8 cellular contexts compared by ENCODE assay signal in the genomic region with DNA sequence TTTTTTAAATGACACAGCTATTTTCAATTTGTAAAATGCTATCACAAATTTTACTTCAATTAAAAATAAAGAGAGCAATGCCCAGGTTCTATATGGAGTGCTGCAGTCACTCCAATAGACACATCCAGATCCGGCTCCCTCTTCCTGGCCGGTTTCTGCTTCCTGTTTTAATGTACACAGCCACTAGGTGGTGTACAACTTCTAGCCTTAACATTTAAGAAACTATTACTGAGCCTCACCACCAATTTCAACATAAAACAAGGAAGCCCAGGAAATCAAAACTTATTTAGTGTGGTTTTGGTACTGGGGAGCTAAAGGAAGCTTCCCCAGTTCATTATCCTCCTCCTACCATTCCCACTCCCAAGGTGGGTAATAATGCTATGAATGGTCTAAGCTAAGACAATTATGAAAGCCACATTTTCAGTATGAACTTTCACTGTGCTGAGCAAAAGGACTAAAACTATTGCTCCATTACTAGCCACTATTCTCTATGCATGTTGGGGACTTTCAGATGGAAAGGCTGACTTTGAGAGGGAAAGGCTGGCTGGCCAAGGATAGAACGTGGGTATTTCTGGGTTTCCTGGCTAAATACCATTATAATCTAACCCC. TPM values are rescaled to one million over a fixed set of nuclear protein-coding genes. Genes with fewer than 3 reads are reported as not detected.
DNase-seq lines count a peak whose midpoint lies in the region; ATAC-seq, FAIRE-seq and TF ChIP-seq lines count a peak whose summit lies in the region.

No MANE protein-coding gene starts in this region.

- no peak overlapping the region for H3K23ac ChIP-seq in trophoblast cell (ENCODE audit: low read length)

- no peak overlapping the region for H3K27ac Mint-ChIP-seq in activated naive CD8-positive, alpha-beta T cell treated with anti-CD3 and anti-CD28 coated beads, Interleukin-2, amount 10 ng/mL, durations not matched to agents 7 days and 5 days
- H3K27ac Mint-ChIP-seq in glutamatergic neuron (ENCODE audit: unreplicated experiment): no peak overlapping the region

- intact Hi-C loops in Panc1 (cut with micrococcal nuclease; ENCODE audit: unreplicated experiment): loop anchor here (1.0 to 5.0 kb wide), 2 partner anchors 88 to 205 kb away; no protein-coding TSS in a partner anchor

- H3K4me3 ChIP-seq in Panc1 (ENCODE audit: low read depth in 2 of 2, low read length in 2 of 2): no peak overlapping the region
- H3K4me3 ChIP-seq in trophoblast cell (ENCODE audit: low read depth, low read length): no peak overlapping the region

- ATAC-seq in Panc1: peak; percentile 96
- peak; percentile 78 for ATAC-seq in activated naive CD8-positive, alpha-beta T cell treated with anti-CD3 and anti-CD28 coated beads, Interleukin-2, amount 10 ng/mL, durations not matched to agents 7 days and 5 days (ENCODE audit: low read depth)
- no peak for ATAC-seq in GM19397 (IDR thresholded peaks at IDR 0.05; ENCODE audit: unreplicated experiment)
- no peak for ATAC-seq in GM18868 (IDR thresholded peaks at IDR 0.05; ENCODE audit: unreplicated experiment)

- peaks cover 7% of the 10 kb centered on the region for H3K36me3 ChIP-seq in Panc1 (ENCODE audit: control insufficient read depth, insufficient read depth, low read length)
- peaks cover 43 to 44% of the 10 kb centered on the region in 2 experiments for H3K36me3 ChIP-seq in trophoblast cell (ENCODE audit: control insufficient read depth in 1 of 2, insufficient read depth in 2 of 2, low read length in 2 of 2)

- no peak overlapping the region for H4K91ac ChIP-seq in trophoblast cell (ENCODE audit: low read depth, low read length)

- H3K4me1 ChIP-seq in Panc1 (ENCODE audit: control insufficient read depth, insufficient read depth, low read length) (no peaks in the 10 kb centered on the region), trophoblast cell (ENCODE audit: control insufficient read depth in 1 of 2, insufficient read depth in 2 of 2, low read length in 2 of 2) (no peaks in the 10 kb centered on the region)

- POLR2A ChIA-PET in Panc1 (lab: Charles Lee): no interaction called here
- POLR2A ChIA-PET in activated naive CD8-positive, alpha-beta T cell treated with anti-CD3 and anti-CD28 coated beads, Interleukin-2, amount 10 ng/mL, durations not matched to agents 7 days and 5 days (lab: Charles Lee): interaction anchor here (0.6 to 1.1 kb wide), 4 partner anchors 73 to 78 kb away, joined by 3 to 7 read pairs (median 4); a partner anchor contains a TSS

- H3K4me3 Mint-ChIP-seq in activated naive CD8-positive, alpha-beta T cell treated with anti-CD3 and anti-CD28 coated beads, Interleukin-2, amount 10 ng/mL, durations not matched to agents 7 days and 5 days: no peak overlapping the region
- H3K4me3 Mint-ChIP-seq in glutamatergic neuron (ENCODE audit: unreplicated experiment): no peak overlapping the region

- peaks cover 28% of the 10 kb centered on the region for H3K36me3 Mint-ChIP-seq in activated naive CD8-positive, alpha-beta T cell treated with anti-CD3 and anti-CD28 coated beads, Interleukin-2, amount 10 ng/mL, durations not matched to agents 7 days and 5 days
- peaks cover 16% of the 10 kb centered on the region for H3K36me3 Mint-ChIP-seq in glutamatergic neuron (ENCODE audit: unreplicated experiment)

- no peaks in the 10 kb centered on the region for H3K79me2 ChIP-seq in trophoblast cell (ENCODE audit: control insufficient read depth, insufficient read depth, low read length, poor library complexity)

- FAIRE-seq in G401.6 (lab: Jason Lieb, UNC): peak; percentile 76

- H3K27me3 ChIP-seq in Panc1 (ENCODE audit: control insufficient read depth, insufficient read depth, low read length): no peaks in the 10 kb centered on the region
- no peaks in the 10 kb centered on the region for H3K27me3 ChIP-seq in trophoblast cell (ENCODE audit: insufficient read depth, low read length)

- H3K27ac ChIP-seq in Panc1 (ENCODE audit: low read length) (no peak overlapping the region), trophoblast cell (ENCODE audit: low read depth, low read length) (no peak overlapping the region)

- H3K9ac ChIP-seq in trophoblast cell (ENCODE audit: low read length): no peak overlapping the region

- CTCF ChIA-PET in Panc1 (lab: Charles Lee): interaction anchor here (0.5 to 1.5 kb wide), 3 partner anchors 12 to 225 kb away, joined by 4 to 5 read pairs (median 5); no protein-coding TSS in a partner anchor

- peaks cover 17% of the 10 kb centered on the region for H3K4me1 Mint-ChIP-seq in activated naive CD8-positive, alpha-beta T cell treated with anti-CD3 and anti-CD28 coated beads, Interleukin-2, amount 10 ng/mL, durations not matched to agents 7 days and 5 days
- H3K4me1 Mint-ChIP-seq in glutamatergic neuron (ENCODE audit: low read depth, unreplicated experiment): peaks cover 6% of the 10 kb centered on the region

- no peak overlapping the region for H3K18ac ChIP-seq in trophoblast cell (ENCODE audit: low read length)

- no peak overlapping the region for H2BK12ac ChIP-seq in trophoblast cell (ENCODE audit: low read length)

- H2BK120ac ChIP-seq in trophoblast cell (ENCODE audit: insufficient read depth, low read length, poor library complexity): no peak overlapping the region

- BruUV-seq in Panc1 (replicated peaks; lab: Mats Ljungman, UMichigan): no TSS peak

- H3K4ac ChIP-seq in trophoblast cell (ENCODE audit: low read depth, low read length): no peak overlapping the region

- TF ChIP-seq CTCF in LNCAP (IDR thresholded peaks at IDR 0.05) (peak; percentile 82), Panc1 (IDR thresholded peaks at IDR 0.05) (peak; percentile 84), glutamatergic neuron (IDR thresholded peaks at IDR 0.05; ENCODE audit: partially characterized antibody, unreplicated experiment) (peak; percentile 79)

- no peaks in the 10 kb centered on the region for H3K9me3 Mint-ChIP-seq in activated naive CD8-positive, alpha-beta T cell treated with anti-CD3 and anti-CD28 coated beads, Interleukin-2, amount 10 ng/mL, durations not matched to agents 7 days and 5 days
- peaks cover 4% of the 10 kb centered on the region for H3K9me3 Mint-ChIP-seq in glutamatergic neuron (ENCODE audit: unreplicated experiment)

- H3K9me3 ChIP-seq in Panc1 (ENCODE audit: control insufficient read depth, insufficient read depth, low read depth, low read length) (no peaks in the 10 kb centered on the region), trophoblast cell (ENCODE audit: insufficient read depth, low read depth, low read length) (peaks cover 5% of the 10 kb centered on the region)

- no CpG with 5 or more reads among the region's 3 CpGs for WGBS in trophoblast cell (ENCODE audit: extremely low coverage, insufficient coverage, insufficient read length)

- no peaks in the 10 kb centered on the region for H3K27me3 Mint-ChIP-seq in activated naive CD8-positive, alpha-beta T cell treated with anti-CD3 and anti-CD28 coated beads, Interleukin-2, amount 10 ng/mL, durations not matched to agents 7 days and 5 days
- H3K27me3 Mint-ChIP-seq in glutamatergic neuron (ENCODE audit: unreplicated experiment): peaks cover 1% of the 10 kb centered on the region

- no peak overlapping the region for H2AK5ac ChIP-seq in trophoblast cell (ENCODE audit: low read length)

- no peaks in the 10 kb centered on the region for H3K79me1 ChIP-seq in trophoblast cell (ENCODE audit: low read length)

- no peak overlapping the region for H2AFZ ChIP-seq in trophoblast cell (ENCODE audit: insufficient read depth, low read length, poor library complexity)

- no peak overlapping the region for H3K4me2 ChIP-seq in trophoblast cell (ENCODE audit: low read length)

- DNase-seq in Panc1 (ENCODE audit: low read depth, low spot score) (peak; percentile 51), glutamatergic neuron (peak; percentile 38), trophoblast cell (peak; percentile 55 to 88)
- DNase-seq in activated naive CD8-positive, alpha-beta T cell treated with anti-CD3 and anti-CD28 coated beads, Interleukin-2, amount 10 ng/mL, durations not matched to agents 7 days and 5 days: no peak

- no peak overlapping the region for H4K12ac ChIP-seq in trophoblast cell (ENCODE audit: low read depth, low read length)

- no peak overlapping the region for H4K8ac ChIP-seq in trophoblast cell (ENCODE audit: low read depth, low read length)

- in situ Hi-C loops in Panc1 (cut with HindIII; ENCODE audit: low pct_unique_long_range_greater_than_20kb, low sequenced_read_pairs): no loop called here

- H3K14ac ChIP-seq in trophoblast cell (ENCODE audit: low read length): no peak overlapping the region

- H2BK5ac ChIP-seq in trophoblast cell (ENCODE audit: low read depth, low read length, poor library complexity): no peak overlapping the region

RNA-seq across cellular contexts. Expression of gene MTMR11, which starts 25.5 kb away (rescaled TPM):
- total RNA-seq in Panc1 (2021; ENCODE audit: unreplicated experiment) (12.0 TPM), glutamatergic neuron (ENCODE audit: unreplicated experiment) (2.6 TPM)
- 9.4 TPM for polyA plus RNA-seq in Panc1 (2012; ENCODE audit: insufficient read length)
- total RNA-seq in activated naive CD8-positive, alpha-beta T cell treated with anti-CD3 and anti-CD28 coated beads, Interleukin-2, amount 10 ng/mL, durations not matched to agents 7 days and 5 days: 1 to 10 TPM; 1.6 to 1.8 TPM
- polyA plus RNA-seq in trophoblast cell (2013): 17.1 and 18.3 TPM in 2 replicates

RNA-seq across cellular contexts. Expression of gene SF3B4, which starts 34.5 kb away (rescaled TPM):
- total RNA-seq in Panc1 (2021; ENCODE audit: unreplicated experiment) (120 TPM), glutamatergic neuron (ENCODE audit: unreplicated experiment) (47.3 TPM)
- 98.8 TPM for polyA plus RNA-seq in Panc1 (2012; ENCODE audit: insufficient read length)
- total RNA-seq in activated naive CD8-positive, alpha-beta T cell treated with anti-CD3 and anti-CD28 coated beads, Interleukin-2, amount 10 ng/mL, durations not matched to agents 7 days and 5 days: 10 to 100 TPM; 72.1 to 74.8 TPM
- 101 and 103 TPM in 2 replicates for polyA plus RNA-seq in trophoblast cell (2013)

RNA-seq across cellular contexts. Expression of gene SV2A, which starts 44.5 kb away (rescaled TPM):
- 2.9 TPM for total RNA-seq in Panc1 (2021; ENCODE audit: unreplicated experiment)
- 4.4 TPM for polyA plus RNA-seq in Panc1 (2012; ENCODE audit: insufficient read length)
- total RNA-seq in activated naive CD8-positive, alpha-beta T cell treated with anti-CD3 and anti-CD28 coated beads, Interleukin-2, amount 10 ng/mL, durations not matched to agents 7 days and 5 days: 10 to 100 TPM; 23.9 to 27.5 TPM
- 34.9 TPM for total RNA-seq in glutamatergic neuron (ENCODE audit: unreplicated experiment)
- 10.8 and 11.9 TPM in 2 replicates for polyA plus RNA-seq in trophoblast cell (2013)

RNA-seq across cellular contexts. Expression of gene OTUD7B, which starts 48.4 kb away (rescaled TPM):
- total RNA-seq in Panc1 (2021; ENCODE audit: unreplicated experiment): 24.1 TPM
- 11.0 TPM for polyA plus RNA-seq in Panc1 (2012; ENCODE audit: insufficient read length)
- total RNA-seq in activated naive CD8-positive, alpha-beta T cell treated with anti-CD3 and anti-CD28 coated beads, Interleukin-2, amount 10 ng/mL, durations not matched to agents 7 days and 5 days: 10 to 100 TPM; 12.8 to 13.7 TPM
- 15.4 TPM for total RNA-seq in glutamatergic neuron (ENCODE audit: unreplicated experiment)
- 6.6 and 6.7 TPM in 2 replicates for polyA plus RNA-seq in trophoblast cell (2013)

Comparison
In these comparisons a context has a peak if more than half of its experiments do, and no peak if none do; other contexts are left out.
1. ATAC-seq: peak in Panc1 (single experiment) and activated naive CD8-positive, alpha-beta T cell treated with anti-CD3 and anti-CD28 coated beads, Interleukin-2, amount 10 ng/mL, durations not matched to agents 7 days and 5 days (single experiment); none in GM19397 (single experiment) and GM18868 (single experiment).
2. Peak in every context shown above with its lines, with median percentiles within 50 percentile points of each other: CTCF ChIP-seq.